In the genomic region with DNA sequence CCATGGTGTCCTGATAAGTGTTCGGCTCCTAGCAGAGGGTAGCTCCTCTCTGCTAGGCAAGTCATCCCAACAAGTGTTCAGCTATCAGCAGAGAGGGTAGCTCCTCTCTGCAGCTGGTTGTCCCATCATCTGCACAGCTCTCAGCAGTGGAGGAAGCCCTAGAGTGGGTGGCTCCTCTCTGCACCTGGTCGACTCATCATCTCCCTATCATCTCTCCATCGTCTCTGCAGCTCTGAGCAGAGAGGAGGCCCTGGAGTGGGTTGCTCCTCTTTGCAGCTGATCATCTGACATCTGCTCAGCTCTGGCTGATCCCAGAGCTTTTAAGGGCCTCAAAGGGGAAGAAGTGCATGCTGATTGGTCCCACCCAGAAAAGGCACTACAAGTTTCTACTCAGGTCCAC, we compare ENCODE assay signal across 18 cellular contexts.
A peak's percentile ranks its signal among the peaks of the same experiment; 100 is the strongest.
DNase-seq lines count a peak whose midpoint lies in the region; ATAC-seq lines count a peak whose summit lies in the region.
"Had no signal": no experiment of that assay in that cellular context is flagged by ENCODE, and none has a peak within 500 bp of the region (broad histone marks: within the 10 kb centered on the region; RNA-seq: fewer than 3 reads in every experiment).

No MANE protein-coding gene starts in this region.

- H2AK5ac ChIP-seq in neuronal stem cell (ENCODE audit: low read depth, low read length): no peak overlapping the region

- no peak overlapping the region for H3K14ac ChIP-seq in neuronal stem cell (ENCODE audit: low read length)

- H3K4me1 Mint-ChIP-seq in stimulated activated effector memory CD8-positive, alpha-beta T cell treated with anti-CD3 and anti-CD28 coated beads, Interleukin-12 subunit alpha, Interleukin-12 subunit beta, amount 100 ng/mL, for 72 hours: peaks cover 7% of the 10 kb centered on the region
- H3K4me1 Mint-ChIP-seq: B cell had no signal

- no peaks in the 10 kb centered on the region for H3K9me3 Mint-ChIP-seq in stimulated activated effector memory CD8-positive, alpha-beta T cell treated with anti-CD3 and anti-CD28 coated beads, Interleukin-12 subunit alpha, Interleukin-12 subunit beta, amount 100 ng/mL, for 72 hours
- H3K9me3 Mint-ChIP-seq: CD4-positive, alpha-beta T cell; CD8-positive, alpha-beta T cell had no signal

- peak overlapping the region; percentile 12 for H2BK15ac ChIP-seq in neuronal stem cell (ENCODE audit: low read length)

- H3K4ac ChIP-seq in neuronal stem cell (ENCODE audit: low read length): no peak overlapping the region

- H3K79me1 ChIP-seq in neuronal stem cell (ENCODE audit: low read depth, low read length): no peaks in the 10 kb centered on the region

- H3K4me3 Mint-ChIP-seq in stimulated activated effector memory CD8-positive, alpha-beta T cell treated with anti-CD3 and anti-CD28 coated beads, Interleukin-12 subunit alpha, Interleukin-12 subunit beta, amount 100 ng/mL, for 72 hours: no peak overlapping the region
- H3K4me3 Mint-ChIP-seq: B cell; CD4-positive, alpha-beta T cell; CD8-positive, alpha-beta T cell had no signal

- no peak overlapping the region for H3K4me2 ChIP-seq in neuronal stem cell (ENCODE audit: insufficient read depth, low read length, poor library complexity, severe bottlenecking)
- H3K4me2 ChIP-seq: A549; BLaER1 treated with 17β-estradiol and CSF1 and Interleukin-3, amounts not matched to agents 10 nM and 100 nM had no signal

- no peak overlapping the region for H3K23ac ChIP-seq in neuronal stem cell (ENCODE audit: low read depth, low read length, poor library complexity)

- no peak overlapping the region for H3K18ac ChIP-seq in neuronal stem cell (ENCODE audit: low read length)

- no peak overlapping the region for H2BK120ac ChIP-seq in neuronal stem cell (ENCODE audit: low read depth, low read length)

- no peak overlapping the region for H4K91ac ChIP-seq in neuronal stem cell (ENCODE audit: low read depth, low read length, poor library complexity)

- H2AFZ ChIP-seq in neuronal stem cell (ENCODE audit: low read length): no peak overlapping the region

- H3K36me3 ChIP-seq in neuronal stem cell (replicated peaks in 1 of 2; ENCODE audit: control insufficient read depth in 2 of 2, insufficient read depth in 2 of 2, low read length in 2 of 2): no peaks in the 10 kb centered on the region
- H3K36me3 ChIP-seq: BLaER1 treated with 17β-estradiol and CSF1 and Interleukin-3, amounts not matched to agents 10 nM and 100 nM had no signal

- no peak overlapping the region for H2BK5ac ChIP-seq in neuronal stem cell (ENCODE audit: low read length)

- H4K8ac ChIP-seq in neuronal stem cell (ENCODE audit: low read depth, low read length): no peak overlapping the region

- DNase-seq in DMS 273 (lab: John Stamatoyannopoulos, UW; ENCODE audit: unreplicated experiment): peak; percentile 53
- DNase-seq in DMS 273 treated with DMSO at 0.1 percent for 48 hours (lab: John Stamatoyannopoulos, UW): no peak
- peak in 31 of 61 donors; percentile 5 to 82 (median 42) for DNase-seq in caudate nucleus (lab: John Stamatoyannopoulos, UW)
- DNase-seq in neuronal stem cell (ENCODE audit: low spot score): no peak
- DNase-seq in stimulated activated effector memory CD8-positive, alpha-beta T cell treated with anti-CD3 and anti-CD28 coated beads, Interleukin-12 subunit alpha, Interleukin-12 subunit beta, amount 100 ng/mL, for 72 hours (ENCODE audit: low spot score in 2 of 2): no peak
- DNase-seq: AML-193; Caco-2; Calu3; CD4-positive, alpha-beta T cell; CD8-positive, alpha-beta T cell; DMS79 treated with DMSO at 0.1 percent for 48 hours; GF-D8 had no signal

- no peak overlapping the region for H3K9ac ChIP-seq in neuronal stem cell (ENCODE audit: low read depth, low read length, poor library complexity)
- H3K9ac ChIP-seq: BLaER1 treated with 17β-estradiol and CSF1 and Interleukin-3, amounts not matched to agents 10 nM and 100 nM had no signal

- no peak overlapping the region for H2BK12ac ChIP-seq in neuronal stem cell (ENCODE audit: low read length)

- H3K4me3 ChIP-seq in neuronal stem cell (ENCODE audit: low read length in 2 of 2): no peak overlapping the region
- H3K4me3 ChIP-seq: A549; BLaER1 treated with 17β-estradiol and CSF1 and Interleukin-3, amounts not matched to agents 10 nM and 100 nM had no signal

- H3K27me3 ChIP-seq in neuronal stem cell (ENCODE audit: control insufficient read depth in 3 of 3, insufficient read depth in 3 of 3, low read depth in 1 of 3, low read length in 3 of 3): no peaks in the 10 kb centered on the region
- H3K27me3 ChIP-seq: BLaER1 treated with 17β-estradiol and CSF1 and Interleukin-3, amounts not matched to agents 10 nM and 100 nM had no signal

- H3K4me1 ChIP-seq in neuronal stem cell (ENCODE audit: control insufficient read depth in 2 of 2, insufficient read depth in 1 of 2, low read depth in 1 of 2, low read length in 2 of 2): peaks cover 0 to 4% of the 10 kb centered on the region in 2 donors
- H3K4me1 ChIP-seq: A549; BLaER1 treated with 17β-estradiol and CSF1 and Interleukin-3, amounts not matched to agents 10 nM and 100 nM; Caco-2 had no signal

- no peaks in the 10 kb centered on the region for H3K36me3 Mint-ChIP-seq in stimulated activated effector memory CD8-positive, alpha-beta T cell treated with anti-CD3 and anti-CD28 coated beads, Interleukin-12 subunit alpha, Interleukin-12 subunit beta, amount 100 ng/mL, for 72 hours
- H3K36me3 Mint-ChIP-seq: CD8-positive, alpha-beta T cell had no signal

- no peak overlapping the region for H3K27ac Mint-ChIP-seq in stimulated activated effector memory CD8-positive, alpha-beta T cell treated with anti-CD3 and anti-CD28 coated beads, Interleukin-12 subunit alpha, Interleukin-12 subunit beta, amount 100 ng/mL, for 72 hours
- H3K27ac Mint-ChIP-seq: B cell; CD4-positive, alpha-beta T cell; CD8-positive, alpha-beta T cell had no signal

- H3K9me3 ChIP-seq in neuronal stem cell (replicated peaks in 1 of 2; ENCODE audit: control insufficient read depth in 2 of 2, insufficient read depth in 1 of 2, low read depth in 1 of 2, low read length in 2 of 2): no peaks in the 10 kb centered on the region
- H3K9me3 ChIP-seq: A549; BLaER1 treated with 17β-estradiol and CSF1 and Interleukin-3, amounts not matched to agents 10 nM and 100 nM; Caco-2 had no signal

- ATAC-seq in stimulated activated effector memory CD8-positive, alpha-beta T cell treated with anti-CD3 and anti-CD28 coated beads, Interleukin-12 subunit alpha, Interleukin-12 subunit beta, amount 100 ng/mL, for 72 hours: no peak
- no peak for ATAC-seq in GM18502 (IDR thresholded peaks at IDR 0.05; ENCODE audit: poor library complexity, unreplicated experiment)
- ATAC-seq: A549; CD8-positive, alpha-beta T cell had no signal

- H3K27ac ChIP-seq in caudate nucleus (ENCODE audit: low read depth, low read length) (no peak overlapping the region), neuronal stem cell (replicated peaks; ENCODE audit: low read length) (no peak overlapping the region)
- H3K27ac ChIP-seq: 22Rv1; A549; BLaER1 treated with 17β-estradiol and CSF1 and Interleukin-3, amounts not matched to agents 10 nM and 100 nM; C4-2B had no signal

- WGBS in neuronal stem cell (ENCODE audit: extremely low coverage in 2 of 2, insufficient read length in 2 of 2, insufficient replicate concordance in 1 of 2), 2 donors: no CpG with 5 or more reads among the region's 3 CpGs

Comparison
In these comparisons a context has a peak if more than half of its experiments do, and no peak if none do; other contexts are left out.
1. DNase-seq: peak in DMS 273 (single experiment) and caudate nucleus (31 of 61); none in DMS 273 treated with DMSO at 0.1 percent for 48 hours (single experiment), neuronal stem cell (single experiment) and stimulated activated effector memory CD8-positive, alpha-beta T cell treated with anti-CD3 and anti-CD28 coated beads, Interleukin-12 subunit alpha, Interleukin-12 subunit beta, amount 100 ng/mL, for 72 hours (0 of 2).